ENCODE assay signal across 8 cellular contexts in genomic region chr19:54102421-54103169, GRCh38. TPM values are rescaled to one million over a fixed set of nuclear protein-coding genes. Genes with fewer than 3 reads are reported as not detected.
DNase-seq lines count a peak whose midpoint lies in the region; ATAC-seq and TF ChIP-seq lines count a peak whose summit lies in the region.

TSS of gene NDUFA3 (plus strand) at chr19:54102855. CDS start at chr19:54102879, 24 bp downstream.

- peak; percentile 85 for ATAC-seq in GM21825 (IDR thresholded peaks at IDR 0.05; ENCODE audit: unreplicated experiment)

- intact Hi-C loops in esophagus squamous epithelium (cut with DNase I) = no loop called here

- H3K9me2 ChIP-seq in Karpas-422 (replicated peaks; ENCODE audit: insufficient read depth, low read length) = no peaks in the 10 kb centered on the region

- H3K4me3 ChIP-seq in Karpas-422 (ENCODE audit: low read length) (peak within 1 kb of the TSS; percentile 98), esophagus squamous epithelium (peak within 1 kb of the TSS; percentile 77 to 97 (median 90))

- peak within 1 kb of the TSS; percentile 88 for H3K9ac ChIP-seq in Karpas-422 (ENCODE audit: low read length)

- WGBS in esophagus squamous epithelium, 2 donors = 4 to 5% methylated on average over 18 to 27 of the region's 54 CpGs

- H3K79me2 ChIP-seq in Karpas-422 (ENCODE audit: low read length) = peaks cover 40% of the 10 kb centered on the region

- peak in 1 of 6 experiments; percentile 45 for TF ChIP-seq CTCF in esophagus squamous epithelium (IDR thresholded peaks at IDR 0.05)

- DNase-seq in DMS79 treated with DMSO at 0.1 percent for 48 hours (lab: John Stamatoyannopoulos, UW) (peak; percentile 92), Karpas-422 (peak; percentile 100), RKO (ENCODE audit: low spot score) (peak; percentile 98), activated T-helper 1 cell treated with Interleukin-2 at 50 U/mL for 16 hours (ENCODE audit: low read depth) (peak; percentile 98), esophagus squamous epithelium (lab: John Stamatoyannopoulos, UW) (peak; percentile 89), myocyte (ENCODE audit: low read depth) (peak; percentile 99)
- DNase-seq in stimulated activated CD8-positive, alpha-beta memory T cell treated with anti-CD3 and anti-CD28 coated beads, Interleukin-7, amount 100 ng/mL, for 48 hours (ENCODE audit: extremely low read depth in 1 of 2, low read depth in 1 of 2) = peak; percentile 94 to 97

- H3K4me1 ChIP-seq in Karpas-422 (ENCODE audit: low read length) (peaks cover 17% of the 10 kb centered on the region), esophagus squamous epithelium (peaks cover 5 to 25% (median 14%) of the 10 kb centered on the region in 3 donors)

- H3K27ac ChIP-seq in Karpas-422 (ENCODE audit: low read length) (no peak within 1 kb of the TSS), esophagus squamous epithelium (peak within 1 kb of the TSS; percentile 75 to 84 (median 80))

- peak within 1 kb of the TSS; percentile 89 for H2AFZ ChIP-seq in Karpas-422 (ENCODE audit: low read length)

- H4K20me1 ChIP-seq in Karpas-422 (ENCODE audit: insufficient read depth, low read depth, low read length) = no peaks in the 10 kb centered on the region

- H3K9me3 ChIP-seq in Karpas-422 (ENCODE audit: low read length) (no peaks in the 10 kb centered on the region), esophagus squamous epithelium (no peaks in the 10 kb centered on the region)

- H3K27me3 ChIP-seq in Karpas-422 (ENCODE audit: low read length) (no peaks in the 10 kb centered on the region), esophagus squamous epithelium (no peaks in the 10 kb centered on the region)

- peak within 1 kb of the TSS; percentile 99 for H3K4me2 ChIP-seq in Karpas-422 (ENCODE audit: low read depth, low read length, poor library complexity, severe bottlenecking)

- TF ChIP-seq POLR2A in esophagus squamous epithelium (IDR thresholded peaks at IDR 0.05) = peak in 2 of 4 donors; percentile 55 to 70

- H3K36me3 ChIP-seq in Karpas-422 (ENCODE audit: insufficient read depth, low read length) (no peaks in the 10 kb centered on the region), esophagus squamous epithelium (peaks cover 5 to 26% (median 8%) of the 10 kb centered on the region in 3 donors)

RNA-seq across cellular contexts. Expression of gene NDUFA3, which starts in this region (rescaled TPM):
- 79.5 and 105 TPM in 2 replicates for total RNA-seq in Karpas-422 (2014; rRNA removed; shearing (Covaris generic); ENCODE audit: low replicate concordance)
- total RNA-seq in esophagus squamous epithelium (10 to 100 TPM; 20.9 to 29.5 (median 25.4) TPM), myocyte (51.3 and 53.7 TPM in 2 replicates)
- 285 TPM for polyA plus RNA-seq in myocyte (2012)
